ENCODE assay signal across 1 cellular context in genomic region chr22:38872172-38872830, GRCh38.
TF ChIP-seq lines count a peak whose summit lies in the region.

TSS of gene CBX6 (minus strand) at chr22:38872216. CDS start at chr22:38872190, 26 bp downstream.

TF ChIP-seq in H1, 55 proteins besides CTCF, POLR2A, EP300 and RAD21:
- 0 out of 2 replicates have a peak, but pooled peaks have one; percentile 13 for TF ChIP-seq CREB1 (IDR thresholded peaks at IDR 0.05)
- no peak for TF ChIP-seq POU5F1 (IDR thresholded peaks at IDR 0.05; ENCODE audit: low read depth, low read length)
- TF ChIP-seq KDM4A (IDR thresholded peaks at IDR 0.05; ENCODE audit: low read depth, low read length, severe bottlenecking): peak; percentile 94
- no peak for TF ChIP-seq SAP30 (IDR thresholded peaks at IDR 0.05; ENCODE audit: insufficient read depth, insufficient replicate concordance, low read length)
- no peak for TF ChIP-seq TAF7 (optimal IDR thresholded peaks at IDR 0.05; ENCODE audit: borderline replicate concordance, low read depth, low read length)
- TF ChIP-seq TEAD4 (IDR thresholded peaks at IDR 0.05; ENCODE audit: low read depth, low read length): 0 out of 2 replicates have a peak, but pooled peaks have one; percentile 25
- peak; percentile 73 to 76; a peak in 2 of 4 replicates for TF ChIP-seq HDAC2 (IDR thresholded peaks at IDR 0.05; ENCODE audit: borderline replicate concordance in 1 of 2, low read depth in 2 of 2, low read length in 2 of 2)
- 0 out of 2 replicates have a peak, but pooled peaks have one; percentile 62 for TF ChIP-seq ATF3 (IDR thresholded peaks at IDR 0.05; ENCODE audit: insufficient read depth, low read depth, low read length)
- TF ChIP-seq ZNF274 (IDR thresholded peaks at IDR 0.05; ENCODE audit: borderline replicate concordance, extremely low read depth, low read length): no peak
- peak; percentile 90 for TF ChIP-seq MAFK (IDR thresholded peaks at IDR 0.05; ENCODE audit: low read depth, low read length)
- TF ChIP-seq SP4 (IDR thresholded peaks at IDR 0.05; ENCODE audit: low read length): no peak
- no peak for TF ChIP-seq CHD2 (IDR thresholded peaks at IDR 0.05; ENCODE audit: low read length)
- TF ChIP-seq CTBP2 (IDR thresholded peaks at IDR 0.05; ENCODE audit: borderline replicate concordance, insufficient read depth, insufficient read length, low read length): no peak
- TF ChIP-seq CBX5 (IDR thresholded peaks at IDR 0.05; ENCODE audit: low read depth, low read length): no peak
- no peak for TF ChIP-seq SP2 (IDR thresholded peaks at IDR 0.05; ENCODE audit: low read length)
- no peak for TF ChIP-seq TBP (IDR thresholded peaks at IDR 0.05; ENCODE audit: low read depth, low read length)
- TF ChIP-seq SUZ12 (IDR thresholded peaks at IDR 0.05; ENCODE audit: low read length): no peak
- no peak for TF ChIP-seq RXRA (IDR thresholded peaks at IDR 0.05; ENCODE audit: insufficient read depth, low read depth, low read length)
- no peak for TF ChIP-seq SIRT6 (IDR thresholded peaks at IDR 0.05; ENCODE audit: low read length)
- TF ChIP-seq GABPA (IDR thresholded peaks at IDR 0.05; ENCODE audit: borderline replicate concordance, insufficient read depth, low read length): no peak
- no peak for TF ChIP-seq SRF (IDR thresholded peaks at IDR 0.05; ENCODE audit: low read depth, low read length)
- peak; percentile 43 for TF ChIP-seq NRF1 (IDR thresholded peaks at IDR 0.05; ENCODE audit: low read depth, low read length)
- no peak for TF ChIP-seq KDM1A (IDR thresholded peaks at IDR 0.05; ENCODE audit: borderline replicate concordance, low read length)
- TF ChIP-seq JUN (IDR thresholded peaks at IDR 0.05; ENCODE audit: low read depth, low read length): no peak
- no peak for TF ChIP-seq CEBPB (IDR thresholded peaks at IDR 0.05; ENCODE audit: low read depth, low read length)
- no peak for TF ChIP-seq JUND (IDR thresholded peaks at IDR 0.05; ENCODE audit: low read length)
- peak; percentile 45; the same call in 1 of the 2 replicates for TF ChIP-seq MAX (IDR thresholded peaks at IDR 0.05)
- TF ChIP-seq NANOG (IDR thresholded peaks at IDR 0.05; ENCODE audit: insufficient read depth, low read depth, low read length, poor library complexity, severe bottlenecking): no peak
- TF ChIP-seq CHD7 (IDR thresholded peaks at IDR 0.05; ENCODE audit: insufficient replicate concordance, low read length): no peak
- TF ChIP-seq GTF2F1 (IDR thresholded peaks at IDR 0.05; ENCODE audit: borderline replicate concordance, low read depth, low read length): no peak
- TF ChIP-seq ATF2 (IDR thresholded peaks at IDR 0.05; ENCODE audit: low read length): no peak
- TF ChIP-seq TAF1 (IDR thresholded peaks at IDR 0.05; ENCODE audit: low read depth, low read length): peak; percentile 59
- no peak for TF ChIP-seq SP1 (IDR thresholded peaks at IDR 0.05; ENCODE audit: low read depth, low read length)
- no peak for TF ChIP-seq BRCA1 (IDR thresholded peaks at IDR 0.05; ENCODE audit: low read depth, low read length)
- no peak; the same call in 1 of the 2 replicates for TF ChIP-seq EGR1 (IDR thresholded peaks at IDR 0.05; ENCODE audit: borderline replicate concordance, low read depth, low read length)
- no peak for TF ChIP-seq CBX8 (IDR thresholded peaks at IDR 0.05; ENCODE audit: borderline replicate concordance, low read depth, low read length)
- TF ChIP-seq POLR2AphosphoS5 (IDR thresholded peaks at IDR 0.05; ENCODE audit: low read depth, low read length): peak; percentile 42
- TF ChIP-seq RBBP5 (IDR thresholded peaks at IDR 0.05; ENCODE audit: borderline replicate concordance, low read depth, low read length): no peak; the same call in 1 of the 2 replicates
- TF ChIP-seq BACH1 (IDR thresholded peaks at IDR 0.05; ENCODE audit: low read length): peak; percentile 97
- peak; percentile 31 to 45; a peak in 1 of 4 replicates for TF ChIP-seq SIN3A (conservative IDR thresholded peaks at IDR 0.05 in 1 of 2, IDR thresholded peaks at IDR 0.05 in 1 of 2; ENCODE audit: low read depth in 1 of 2, low read length in 2 of 2)
- no peak for TF ChIP-seq E2F6 (IDR thresholded peaks at IDR 0.05)
- TF ChIP-seq KDM5A (IDR thresholded peaks at IDR 0.05; ENCODE audit: low read length): no peak
- no peak for TF ChIP-seq EZH2 (IDR thresholded peaks at IDR 0.05; ENCODE audit: low read depth, low read length, severe bottlenecking)
- TF ChIP-seq RNF2 (IDR thresholded peaks at IDR 0.05; ENCODE audit: borderline replicate concordance, low read depth, low read length, missing control alignments, poor library complexity, severe bottlenecking): no peak
- no peak for TF ChIP-seq SIX5 (IDR thresholded peaks at IDR 0.05; ENCODE audit: low read depth, low read length)
- peak; percentile 87 for TF ChIP-seq USF2 (IDR thresholded peaks at IDR 0.05; ENCODE audit: low read length)
- TF ChIP-seq TCF12 (IDR thresholded peaks at IDR 0.05; ENCODE audit: low read depth, low read length): no peak
- no peak for TF ChIP-seq BCL11A (IDR thresholded peaks at IDR 0.05; ENCODE audit: low read depth in 2 of 2, low read length in 2 of 2)
- no peak for TF ChIP-seq CHD1 (IDR thresholded peaks at IDR 0.05; ENCODE audit: low read depth, low read length)
- TF ChIP-seq ASH2L (IDR thresholded peaks at IDR 0.05; ENCODE audit: low read length): no peak
- no peak for TF ChIP-seq YY1 (IDR thresholded peaks at IDR 0.05; ENCODE audit: low read depth, low read length)
- TF ChIP-seq RFX5 (IDR thresholded peaks at IDR 0.05; ENCODE audit: borderline replicate concordance, low read depth, low read length): no peak; the same call in 1 of the 2 replicates
- 0 out of 2 replicates have a peak, but pooled peaks have one; percentile 28 for TF ChIP-seq FOSL1 (IDR thresholded peaks at IDR 0.05; ENCODE audit: insufficient read depth, low read depth, low read length)
- TF ChIP-seq HDAC6 (IDR thresholded peaks at IDR 0.05; ENCODE audit: low read depth, low read length): no peak
- TF ChIP-seq PHF8 (conservative IDR thresholded peaks at IDR 0.05; ENCODE audit: low read depth, low read length): no peak; the same call in 1 of the 2 replicates
